10 cellular contexts compared by ENCODE assay signal in genomic region chr19:47106819-47107200, GRCh38. TPM values are rescaled to one million over a fixed set of nuclear protein-coding genes. Genes with fewer than 3 reads are reported as not detected.
DNase-seq lines count a peak whose midpoint lies in the region; ATAC-seq, FAIRE-seq and TF ChIP-seq lines count a peak whose summit lies in the region.
"Had no signal": no experiment of that assay in that cellular context is flagged by ENCODE, and none has a peak within 500 bp of the region (broad histone marks: within the 10 kb centered on the region; RNA-seq: fewer than 3 reads in every experiment).

No MANE protein-coding gene starts in this region.

- peaks cover 72% of the 10 kb centered on the region for H3K4me1 ChIP-seq in CD4-positive, CD25-positive, alpha-beta regulatory T cell (ENCODE audit: control insufficient read depth, insufficient read depth, low read length, poor library complexity, severe bottlenecking)
- H3K4me1 ChIP-seq in esophagus muscularis mucosa (peaks cover 54 to 90% (median 84%) of the 10 kb centered on the region in 4 donors), pancreas (peaks cover 14 to 37% (median 20%) of the 10 kb centered on the region in 3 donors)

- peak overlapping the region; percentile 90 to 100 (median 99) for H3K4me3 Mint-ChIP-seq in CD4-positive, CD25-positive, alpha-beta regulatory T cell

- TF ChIP-seq CTCF in esophagus muscularis mucosa (IDR thresholded peaks at IDR 0.05) (no peak), pancreas (IDR thresholded peaks at IDR 0.05) (no peak), omental fat pad (IDR thresholded peaks at IDR 0.05) (no peak)

- H3K4me3 ChIP-seq in CD4-positive, CD25-positive, alpha-beta regulatory T cell (ENCODE audit: low read depth, low read length), result peak overlapping the region; percentile 99
- no peak overlapping the region for H3K4me3 ChIP-seq in esophagus muscularis mucosa
- no peak overlapping the region for H3K4me3 ChIP-seq in pancreas

- peak in 1 of 3 donors; percentile 33 for DNase-seq in CD4-positive, CD25-positive, alpha-beta regulatory T cell
- DNase-seq in esophagus muscularis mucosa (ENCODE audit: extremely low spot score) (no peak), pancreas (no peak), NCI-H2196 treated with DMSO at 0.1 percent for 48 hours (lab: John Stamatoyannopoulos, UW; ENCODE audit: unreplicated experiment) (no peak), H54 (ENCODE audit: insufficient read length, low spot score) (no peak), omental fat pad (ENCODE audit: low spot score) (no peak), NCI-H146 treated with DMSO at 0.1 percent for 48 hours (lab: John Stamatoyannopoulos, UW; ENCODE audit: unreplicated experiment) (no peak)

- no peaks in the 10 kb centered on the region for H3K9me3 ChIP-seq in CD4-positive, CD25-positive, alpha-beta regulatory T cell (ENCODE audit: control insufficient read depth in 2 of 2, low read length in 2 of 2)
- H3K9me3 ChIP-seq in esophagus muscularis mucosa, result no peaks in the 10 kb centered on the region
- no peaks in the 10 kb centered on the region for H3K9me3 ChIP-seq in pancreas

- H3K27ac Mint-ChIP-seq in CD4-positive, CD25-positive, alpha-beta regulatory T cell, result peak overlapping the region; percentile 95 to 100 (median 99)

- no peaks in the 10 kb centered on the region for H3K27me3 ChIP-seq in CD4-positive, CD25-positive, alpha-beta regulatory T cell (ENCODE audit: control insufficient read depth, insufficient read depth, low read length)
- H3K27me3 ChIP-seq in esophagus muscularis mucosa, result no peaks in the 10 kb centered on the region
- no peaks in the 10 kb centered on the region for H3K27me3 ChIP-seq in pancreas

- H3K36me3 Mint-ChIP-seq in CD4-positive, CD25-positive, alpha-beta regulatory T cell, result peaks cover 15% of the 10 kb centered on the region

- H3K9me3 Mint-ChIP-seq in CD4-positive, CD25-positive, alpha-beta regulatory T cell, result peaks cover 0 to 3% (median 0%) of the 10 kb centered on the region in 7 donors

- TF ChIP-seq POLR2A in esophagus muscularis mucosa (IDR thresholded peaks at IDR 0.05; ENCODE audit: low read depth) (no peak), H54 (IDR thresholded peaks at IDR 0.05; ENCODE audit: low read depth, low read length) (no peak)

- H3K4me1 Mint-ChIP-seq in CD4-positive, CD25-positive, alpha-beta regulatory T cell, result peaks cover 27 to 80% (median 56%) of the 10 kb centered on the region in 4 donors

- WGBS in esophagus muscularis mucosa, result 48% methylated on average over 2 of the region's 2 CpGs
- WGBS in pancreas, 2 donors, result 78 to 82% methylated on average over 2 of the region's 2 CpGs

- TF ChIP-seq EP300 in esophagus muscularis mucosa (IDR thresholded peaks at IDR 0.05), result no peak

- peak overlapping the region; percentile 100 for H3K27ac ChIP-seq in CD4-positive, CD25-positive, alpha-beta regulatory T cell (ENCODE audit: insufficient read depth, low read length, poor library complexity, severe bottlenecking)
- H3K27ac ChIP-seq in esophagus muscularis mucosa (replicated peaks in 1 of 4) (peak overlapping the region; percentile 100), pancreas (peak overlapping the region in 3 of 4 donors; percentile 49 to 100 (median 99))

- FAIRE-seq in pancreas (lab: Jason Lieb, UNC) (no peak), H54 (lab: Jason Lieb, UNC) (no peak)
- FAIRE-seq: G401.6, urothelium cell line had no signal

- no peaks in the 10 kb centered on the region for H3K27me3 Mint-ChIP-seq in CD4-positive, CD25-positive, alpha-beta regulatory T cell

- ATAC-seq in CD4-positive, CD25-positive, alpha-beta regulatory T cell (ENCODE audit: low read depth in 2 of 2), result no peak
- ATAC-seq in SK-N-SH treated with all-trans-retinoic acid at 6 μM for 48 hours, result peak; percentile 71
- no peak for ATAC-seq in pancreas
- no peak for ATAC-seq in omental fat pad (ENCODE audit: low FRiP score)

- intact Hi-C loops in esophagus muscularis mucosa (cut with DNase I), result no loop called here
- intact Hi-C loops in pancreas (cut with DNase I), result no loop called here

- peaks cover 5% of the 10 kb centered on the region for H3K36me3 ChIP-seq in CD4-positive, CD25-positive, alpha-beta regulatory T cell (ENCODE audit: control insufficient read depth, insufficient read depth, low read length)
- H3K36me3 ChIP-seq in esophagus muscularis mucosa (peaks cover 0 to 4% (median 2%) of the 10 kb centered on the region in 4 donors), pancreas (no peaks in the 10 kb centered on the region)

TF ChIP-seq in SK-N-SH treated with all-trans-retinoic acid at 6 μM for 48 hours, 23 proteins besides CTCF, POLR2A, EP300 and RAD21:
- TF ChIP-seq PPARA (CRISPR knock-in tag; IDR thresholded peaks at IDR 0.05; ENCODE audit: borderline replicate concordance), result no peak
- no peak for TF ChIP-seq CSDC2 (CRISPR knock-in tag; IDR thresholded peaks at IDR 0.05)
- no peak for TF ChIP-seq ZNF8 (CRISPR knock-in tag; IDR thresholded peaks at IDR 0.05)
- TF ChIP-seq CSRNP3 (CRISPR knock-in tag; IDR thresholded peaks at IDR 0.05), result no peak
- no peak for TF ChIP-seq ZNF70 (CRISPR knock-in tag; IDR thresholded peaks at IDR 0.05)
- TF ChIP-seq GLIS3 (CRISPR knock-in tag; IDR thresholded peaks at IDR 0.05), result no peak
- no peak for TF ChIP-seq TOX (CRISPR knock-in tag; IDR thresholded peaks at IDR 0.05; ENCODE audit: borderline replicate concordance)
- TF ChIP-seq OSR1 (CRISPR knock-in tag; IDR thresholded peaks at IDR 0.05), result no peak
- TF ChIP-seq ZC3H10 (CRISPR knock-in tag; IDR thresholded peaks at IDR 0.05), result no peak
- TF ChIP-seq CREB5 (CRISPR knock-in tag; IDR thresholded peaks at IDR 0.05; ENCODE audit: low read depth), result no peak
- no peak for TF ChIP-seq RARB (CRISPR knock-in tag; IDR thresholded peaks at IDR 0.05)
- no peak for TF ChIP-seq ZFP3 (CRISPR knock-in tag; IDR thresholded peaks at IDR 0.05)
- TF ChIP-seq ZNF565 (CRISPR knock-in tag; conservative IDR thresholded peaks at IDR 0.05; ENCODE audit: low read depth), result no peak

RNA-seq across cellular contexts. Expression of gene ZC3H4, which starts 6.8 kb away (rescaled TPM):
- total RNA-seq in CD4-positive, CD25-positive, alpha-beta regulatory T cell, result 84.7 TPM
- under 1 TPM; 0.58 to 0.84 (median 0.69) TPM for polyA plus RNA-seq in CD4-positive, CD25-positive, alpha-beta regulatory T cell
- total RNA-seq in esophagus muscularis mucosa (10 to 100 TPM; 26.2 to 34.7 (median 30.2) TPM), pancreas (10 to 100 TPM; 18.2 to 30.4 (median 20.5) TPM), omental fat pad (10 to 100 TPM; 13.1 to 20.9 (median 18.0) TPM)
- 10 to 100 TPM in 1 of 2 donors, 1 to 10 TPM in 1; 8.1 to 14.3 TPM for polyA plus RNA-seq in pancreas

RNA-seq across cellular contexts. Expression of gene SAE1, which starts 23.8 kb away (rescaled TPM):
- 45.5 TPM for total RNA-seq in CD4-positive, CD25-positive, alpha-beta regulatory T cell
- 100 to 1,000 TPM; 106 to 127 (median 115) TPM for polyA plus RNA-seq in CD4-positive, CD25-positive, alpha-beta regulatory T cell
- total RNA-seq in esophagus muscularis mucosa, result 100 to 1,000 TPM; 130 to 143 (median 136) TPM
- 10 to 100 TPM; 14.8 to 25.8 (median 20.1) TPM for total RNA-seq in pancreas
- polyA plus RNA-seq in pancreas, result 10 to 100 TPM in 1 of 2 donors, 1 to 10 TPM in 1; 10.0 to 23.0 TPM
- 10 to 100 TPM; 36.5 to 50.7 (median 49.2) TPM for total RNA-seq in omental fat pad

RNA-seq across cellular contexts. Expression of gene TMEM160, which starts 58.4 kb away (rescaled TPM):
- 27.4 TPM for total RNA-seq in CD4-positive, CD25-positive, alpha-beta regulatory T cell
- polyA plus RNA-seq in CD4-positive, CD25-positive, alpha-beta regulatory T cell, result 100 to 1,000 TPM; 101 to 160 (median 144) TPM
- total RNA-seq in esophagus muscularis mucosa, result 10 to 100 TPM; 34.8 to 46.7 (median 41.6) TPM
- total RNA-seq in pancreas, result 10 to 100 TPM; 11.9 to 17.8 (median 13.6) TPM
- polyA plus RNA-seq in pancreas, result 1 to 10 TPM; 3.4 to 6.0 TPM
- total RNA-seq in omental fat pad, result 10 to 100 TPM; 17.5 to 35.0 (median 22.8) TPM
